ENCODE assay signal across 1 cellular context in the genomic region with DNA sequence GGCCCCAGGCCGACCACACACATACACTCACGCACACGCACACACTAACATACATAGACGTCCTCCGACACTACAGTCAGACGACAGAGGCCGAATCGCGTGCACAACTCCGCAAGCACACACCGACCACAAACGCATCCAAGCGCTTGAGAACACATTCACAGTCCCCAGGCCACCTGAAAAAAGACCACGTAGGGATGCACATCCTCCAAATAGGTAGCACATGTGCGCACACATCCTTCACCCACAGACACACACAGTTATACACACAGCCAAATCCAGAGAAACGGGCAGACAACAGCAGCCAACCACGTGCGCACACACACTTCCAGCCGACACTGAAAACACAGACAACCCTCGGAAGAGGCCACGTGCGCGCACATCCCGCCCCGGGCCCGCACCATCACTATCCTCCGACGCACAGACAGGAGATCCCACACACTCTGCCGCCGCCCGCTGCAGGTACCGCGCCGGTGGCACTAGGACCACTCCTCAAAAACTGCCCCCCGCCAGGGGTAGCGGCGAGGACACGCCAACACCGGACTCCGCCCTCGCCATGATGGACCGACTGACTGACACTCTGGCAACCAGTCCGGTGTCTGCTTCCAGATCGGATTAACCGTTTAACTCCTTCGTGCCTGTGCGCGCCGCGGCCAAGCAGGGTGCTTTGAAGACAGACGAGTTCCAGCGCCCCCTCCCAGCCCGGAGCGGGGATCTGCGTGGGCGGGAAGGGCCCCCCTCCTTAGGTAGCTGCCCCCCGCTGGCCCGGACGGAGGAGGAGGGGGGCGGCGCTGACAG.
A peak's percentile ranks its signal among the peaks of the same experiment; 100 is the strongest.
TF ChIP-seq lines count a peak whose summit lies in the region.

No MANE protein-coding gene starts in this region.

TF ChIP-seq in HEK293, 187 proteins besides CTCF, POLR2A, EP300 and RAD21 (continued from another document and continues in another):
- TF ChIP-seq, protein P1, sequence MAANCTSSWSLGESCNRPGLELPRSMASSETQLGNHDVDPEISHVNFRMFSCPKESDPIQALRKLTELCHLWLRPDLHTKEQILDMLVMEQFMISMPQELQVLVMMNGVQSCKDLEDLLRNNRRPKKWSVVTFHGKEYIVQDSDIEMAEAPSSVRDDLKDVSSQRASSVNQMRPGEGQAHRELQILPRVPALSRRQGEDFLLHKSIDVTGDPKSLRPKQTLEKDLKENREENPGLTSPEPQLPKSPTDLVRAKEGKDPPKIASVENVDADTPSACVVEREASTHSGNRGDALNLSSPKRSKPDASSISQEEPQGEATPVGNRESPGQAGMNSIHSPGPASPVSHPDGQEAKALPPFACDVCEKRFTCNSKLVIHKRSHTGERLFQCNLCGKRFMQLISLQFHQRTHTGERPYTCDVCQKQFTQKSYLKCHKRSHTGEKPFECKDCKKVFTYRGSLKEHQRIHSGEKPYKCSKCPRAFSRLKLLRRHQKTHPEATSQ (tag by site-specific recombination; IDR thresholded peaks at IDR 0.05), result peak; percentile 72
- TF ChIP-seq, protein P2, sequence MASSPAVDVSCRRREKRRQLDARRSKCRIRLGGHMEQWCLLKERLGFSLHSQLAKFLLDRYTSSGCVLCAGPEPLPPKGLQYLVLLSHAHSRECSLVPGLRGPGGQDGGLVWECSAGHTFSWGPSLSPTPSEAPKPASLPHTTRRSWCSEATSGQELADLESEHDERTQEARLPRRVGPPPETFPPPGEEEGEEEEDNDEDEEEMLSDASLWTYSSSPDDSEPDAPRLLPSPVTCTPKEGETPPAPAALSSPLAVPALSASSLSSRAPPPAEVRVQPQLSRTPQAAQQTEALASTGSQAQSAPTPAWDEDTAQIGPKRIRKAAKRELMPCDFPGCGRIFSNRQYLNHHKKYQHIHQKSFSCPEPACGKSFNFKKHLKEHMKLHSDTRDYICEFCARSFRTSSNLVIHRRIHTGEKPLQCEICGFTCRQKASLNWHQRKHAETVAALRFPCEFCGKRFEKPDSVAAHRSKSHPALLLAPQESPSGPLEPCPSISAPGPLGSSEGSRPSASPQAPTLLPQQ (tag by site-specific recombination; IDR thresholded peaks at IDR 0.05), result peak; percentile 92
- TF ChIP-seq ZNF24 (tag by site-specific recombination; IDR thresholded peaks at IDR 0.05) (peak; percentile 66; the same call in 1 of the 2 replicates), ZBTB1 (tag by site-specific recombination; IDR thresholded peaks at IDR 0.05) (peak; percentile 84), ZNF133 (tag by site-specific recombination; IDR thresholded peaks at IDR 0.05) (no peak; the same call in 1 of the 2 replicates), ZNF2 (tag by site-specific recombination; IDR thresholded peaks at IDR 0.05) (peak; percentile 93), GFI1B (tag by site-specific recombination; IDR thresholded peaks at IDR 0.05) (no peak), ZSCAN23 (tag by site-specific recombination; IDR thresholded peaks at IDR 0.05) (peak; percentile 38), ZNF174 (tag by site-specific recombination; IDR thresholded peaks at IDR 0.05) (no peak), BCL11A (tag by site-specific recombination; IDR thresholded peaks at IDR 0.05; ENCODE audit: low read depth) (peak; percentile 26; the same call in 1 of the 2 replicates), ZNF223 (tag by site-specific recombination; IDR thresholded peaks at IDR 0.05) (peak; percentile 68; the same call in 1 of the 2 replicates), ZBTB8A (tag by site-specific recombination; IDR thresholded peaks at IDR 0.05) (0 out of 2 replicates have a peak, but pooled peaks have one; percentile 41), ZNF146 (tag by site-specific recombination; IDR thresholded peaks at IDR 0.05) (peak; percentile 27; the same call in 1 of the 2 replicates), ZNF623 (tag by site-specific recombination; IDR thresholded peaks at IDR 0.05) (peak; percentile 26; the same call in 1 of the 2 replicates), EGR2 (tag by site-specific recombination; IDR thresholded peaks at IDR 0.05; ENCODE audit: low read depth) (peak; percentile 67), ZNF830 (tag by site-specific recombination; IDR thresholded peaks at IDR 0.05; ENCODE audit: low read depth) (no peak), ZXDB (tag by site-specific recombination; IDR thresholded peaks at IDR 0.05) (peak; percentile 87), ZSCAN30 (tag by site-specific recombination; IDR thresholded peaks at IDR 0.05) (peak; percentile 71; the same call in 1 of the 2 replicates), ZNF391 (tag by site-specific recombination; IDR thresholded peaks at IDR 0.05; ENCODE audit: borderline replicate concordance, low read depth) (peak; percentile 83; the same call in 1 of the 2 replicates), KLF9 (tag by site-specific recombination; IDR thresholded peaks at IDR 0.05; ENCODE audit: low read depth) (peak; percentile 74)
- TF ChIP-seq, protein P3, sequence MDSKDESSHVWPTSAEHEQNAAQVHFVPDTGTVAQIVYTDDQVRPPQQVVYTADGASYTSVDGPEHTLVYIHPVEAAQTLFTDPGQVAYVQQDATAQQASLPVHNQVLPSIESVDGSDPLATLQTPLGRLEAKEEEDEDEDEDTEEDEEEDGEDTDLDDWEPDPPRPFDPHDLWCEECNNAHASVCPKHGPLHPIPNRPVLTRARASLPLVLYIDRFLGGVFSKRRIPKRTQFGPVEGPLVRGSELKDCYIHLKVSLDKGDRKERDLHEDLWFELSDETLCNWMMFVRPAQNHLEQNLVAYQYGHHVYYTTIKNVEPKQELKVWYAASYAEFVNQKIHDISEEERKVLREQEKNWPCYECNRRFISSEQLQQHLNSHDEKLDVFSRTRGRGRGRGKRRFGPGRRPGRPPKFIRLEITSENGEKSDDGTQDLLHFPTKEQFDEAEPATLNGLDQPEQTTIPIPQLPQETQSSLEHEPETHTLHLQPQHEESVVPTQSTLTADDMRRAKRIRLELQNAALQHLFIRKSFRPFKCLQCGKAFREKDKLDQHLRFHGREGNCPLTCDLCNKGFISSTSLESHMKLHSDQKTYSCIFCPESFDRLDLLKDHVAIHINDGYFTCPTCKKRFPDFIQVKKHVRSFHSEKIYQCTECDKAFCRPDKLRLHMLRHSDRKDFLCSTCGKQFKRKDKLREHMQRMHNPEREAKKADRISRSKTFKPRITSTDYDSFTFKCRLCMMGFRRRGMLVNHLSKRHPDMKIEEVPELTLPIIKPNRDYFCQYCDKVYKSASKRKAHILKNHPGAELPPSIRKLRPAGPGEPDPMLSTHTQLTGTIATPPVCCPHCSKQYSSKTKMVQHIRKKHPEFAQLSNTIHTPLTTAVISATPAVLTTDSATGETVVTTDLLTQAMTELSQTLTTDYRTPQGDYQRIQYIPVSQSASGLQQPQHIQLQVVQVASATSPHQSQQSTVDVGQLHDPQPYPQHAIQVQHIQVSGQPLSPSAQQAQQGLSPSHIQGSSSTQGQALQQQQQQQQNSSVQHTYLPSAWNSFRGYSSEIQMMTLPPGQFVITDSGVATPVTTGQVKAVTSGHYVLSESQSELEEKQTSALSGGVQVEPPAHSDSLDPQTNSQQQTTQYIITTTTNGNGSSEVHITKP (tag by site-specific recombination; IDR thresholded peaks at IDR 0.05), result peak; percentile 80
- TF ChIP-seq, protein P4, sequence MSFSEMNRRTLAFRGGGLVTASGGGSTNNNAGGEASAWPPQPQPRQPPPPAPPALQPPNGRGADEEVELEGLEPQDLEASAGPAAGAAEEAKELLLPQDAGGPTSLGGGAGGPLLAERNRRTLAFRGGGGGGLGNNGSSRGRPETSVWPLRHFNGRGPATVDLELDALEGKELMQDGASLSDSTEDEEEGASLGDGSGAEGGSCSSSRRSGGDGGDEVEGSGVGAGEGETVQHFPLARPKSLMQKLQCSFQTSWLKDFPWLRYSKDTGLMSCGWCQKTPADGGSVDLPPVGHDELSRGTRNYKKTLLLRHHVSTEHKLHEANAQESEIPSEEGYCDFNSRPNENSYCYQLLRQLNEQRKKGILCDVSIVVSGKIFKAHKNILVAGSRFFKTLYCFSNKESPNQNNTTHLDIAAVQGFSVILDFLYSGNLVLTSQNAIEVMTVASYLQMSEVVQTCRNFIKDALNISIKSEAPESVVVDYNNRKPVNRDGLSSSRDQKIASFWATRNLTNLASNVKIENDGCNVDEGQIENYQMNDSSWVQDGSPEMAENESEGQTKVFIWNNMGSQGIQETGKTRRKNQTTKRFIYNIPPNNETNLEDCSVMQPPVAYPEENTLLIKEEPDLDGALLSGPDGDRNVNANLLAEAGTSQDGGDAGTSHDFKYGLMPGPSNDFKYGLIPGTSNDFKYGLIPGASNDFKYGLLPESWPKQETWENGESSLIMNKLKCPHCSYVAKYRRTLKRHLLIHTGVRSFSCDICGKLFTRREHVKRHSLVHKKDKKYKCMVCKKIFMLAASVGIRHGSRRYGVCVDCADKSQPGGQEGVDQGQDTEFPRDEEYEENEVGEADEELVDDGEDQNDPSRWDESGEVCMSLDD (tag by site-specific recombination; IDR thresholded peaks at IDR 0.05), result peak; percentile 90
- TF ChIP-seq, protein P5, sequence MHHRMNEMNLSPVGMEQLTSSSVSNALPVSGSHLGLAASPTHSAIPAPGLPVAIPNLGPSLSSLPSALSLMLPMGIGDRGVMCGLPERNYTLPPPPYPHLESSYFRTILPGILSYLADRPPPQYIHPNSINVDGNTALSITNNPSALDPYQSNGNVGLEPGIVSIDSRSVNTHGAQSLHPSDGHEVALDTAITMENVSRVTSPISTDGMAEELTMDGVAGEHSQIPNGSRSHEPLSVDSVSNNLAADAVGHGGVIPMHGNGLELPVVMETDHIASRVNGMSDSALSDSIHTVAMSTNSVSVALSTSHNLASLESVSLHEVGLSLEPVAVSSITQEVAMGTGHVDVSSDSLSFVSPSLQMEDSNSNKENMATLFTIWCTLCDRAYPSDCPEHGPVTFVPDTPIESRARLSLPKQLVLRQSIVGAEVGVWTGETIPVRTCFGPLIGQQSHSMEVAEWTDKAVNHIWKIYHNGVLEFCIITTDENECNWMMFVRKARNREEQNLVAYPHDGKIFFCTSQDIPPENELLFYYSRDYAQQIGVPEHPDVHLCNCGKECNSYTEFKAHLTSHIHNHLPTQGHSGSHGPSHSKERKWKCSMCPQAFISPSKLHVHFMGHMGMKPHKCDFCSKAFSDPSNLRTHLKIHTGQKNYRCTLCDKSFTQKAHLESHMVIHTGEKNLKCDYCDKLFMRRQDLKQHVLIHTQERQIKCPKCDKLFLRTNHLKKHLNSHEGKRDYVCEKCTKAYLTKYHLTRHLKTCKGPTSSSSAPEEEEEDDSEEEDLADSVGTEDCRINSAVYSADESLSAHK (tag by site-specific recombination; IDR thresholded peaks at IDR 0.05), result peak; percentile 68
- TF ChIP-seq, protein P6, sequence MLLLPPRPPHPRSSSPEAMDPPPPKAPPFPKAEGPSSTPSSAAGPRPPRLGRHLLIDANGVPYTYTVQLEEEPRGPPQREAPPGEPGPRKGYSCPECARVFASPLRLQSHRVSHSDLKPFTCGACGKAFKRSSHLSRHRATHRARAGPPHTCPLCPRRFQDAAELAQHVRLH (tag by site-specific recombination; IDR thresholded peaks at IDR 0.05), result peak; percentile 81; the same call in 1 of the 2 replicates
- TF ChIP-seq, protein P7, sequence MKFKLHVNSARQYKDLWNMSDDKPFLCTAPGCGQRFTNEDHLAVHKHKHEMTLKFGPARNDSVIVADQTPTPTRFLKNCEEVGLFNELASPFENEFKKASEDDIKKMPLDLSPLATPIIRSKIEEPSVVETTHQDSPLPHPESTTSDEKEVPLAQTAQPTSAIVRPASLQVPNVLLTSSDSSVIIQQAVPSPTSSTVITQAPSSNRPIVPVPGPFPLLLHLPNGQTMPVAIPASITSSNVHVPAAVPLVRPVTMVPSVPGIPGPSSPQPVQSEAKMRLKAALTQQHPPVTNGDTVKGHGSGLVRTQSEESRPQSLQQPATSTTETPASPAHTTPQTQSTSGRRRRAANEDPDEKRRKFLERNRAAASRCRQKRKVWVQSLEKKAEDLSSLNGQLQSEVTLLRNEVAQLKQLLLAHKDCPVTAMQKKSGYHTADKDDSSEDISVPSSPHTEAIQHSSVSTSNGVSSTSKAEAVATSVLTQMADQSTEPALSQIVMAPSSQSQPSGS (tag by site-specific recombination; IDR thresholded peaks at IDR 0.05; ENCODE audit: low read depth), result no peak
- TF ChIP-seq, protein P8, sequence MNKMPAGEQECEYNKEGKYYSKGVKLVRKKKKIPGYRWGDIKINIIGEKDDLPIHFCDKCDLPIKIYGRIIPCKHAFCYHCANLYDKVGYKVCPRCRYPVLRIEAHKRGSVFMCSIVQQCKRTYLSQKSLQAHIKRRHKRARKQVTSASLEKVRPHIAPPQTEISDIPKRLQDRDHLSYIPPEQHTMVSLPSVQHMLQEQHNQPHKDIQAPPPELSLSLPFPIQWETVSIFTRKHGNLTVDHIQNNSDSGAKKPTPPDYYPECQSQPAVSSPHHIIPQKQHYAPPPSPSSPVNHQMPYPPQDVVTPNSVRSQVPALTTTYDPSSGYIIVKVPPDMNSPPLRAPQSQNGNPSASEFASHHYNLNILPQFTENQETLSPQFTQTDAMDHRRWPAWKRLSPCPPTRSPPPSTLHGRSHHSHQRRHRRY (tag by site-specific recombination; IDR thresholded peaks at IDR 0.05), result peak; percentile 75
- TF ChIP-seq, protein P9, sequence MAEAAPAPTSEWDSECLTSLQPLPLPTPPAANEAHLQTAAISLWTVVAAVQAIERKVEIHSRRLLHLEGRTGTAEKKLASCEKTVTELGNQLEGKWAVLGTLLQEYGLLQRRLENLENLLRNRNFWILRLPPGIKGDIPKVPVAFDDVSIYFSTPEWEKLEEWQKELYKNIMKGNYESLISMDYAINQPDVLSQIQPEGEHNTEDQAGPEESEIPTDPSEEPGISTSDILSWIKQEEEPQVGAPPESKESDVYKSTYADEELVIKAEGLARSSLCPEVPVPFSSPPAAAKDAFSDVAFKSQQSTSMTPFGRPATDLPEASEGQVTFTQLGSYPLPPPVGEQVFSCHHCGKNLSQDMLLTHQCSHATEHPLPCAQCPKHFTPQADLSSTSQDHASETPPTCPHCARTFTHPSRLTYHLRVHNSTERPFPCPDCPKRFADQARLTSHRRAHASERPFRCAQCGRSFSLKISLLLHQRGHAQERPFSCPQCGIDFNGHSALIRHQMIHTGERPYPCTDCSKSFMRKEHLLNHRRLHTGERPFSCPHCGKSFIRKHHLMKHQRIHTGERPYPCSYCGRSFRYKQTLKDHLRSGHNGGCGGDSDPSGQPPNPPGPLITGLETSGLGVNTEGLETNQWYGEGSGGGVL (tag by site-specific recombination; IDR thresholded peaks at IDR 0.05), result peak; percentile 35; the same call in 1 of the 2 replicates
- TF ChIP-seq, protein P10, sequence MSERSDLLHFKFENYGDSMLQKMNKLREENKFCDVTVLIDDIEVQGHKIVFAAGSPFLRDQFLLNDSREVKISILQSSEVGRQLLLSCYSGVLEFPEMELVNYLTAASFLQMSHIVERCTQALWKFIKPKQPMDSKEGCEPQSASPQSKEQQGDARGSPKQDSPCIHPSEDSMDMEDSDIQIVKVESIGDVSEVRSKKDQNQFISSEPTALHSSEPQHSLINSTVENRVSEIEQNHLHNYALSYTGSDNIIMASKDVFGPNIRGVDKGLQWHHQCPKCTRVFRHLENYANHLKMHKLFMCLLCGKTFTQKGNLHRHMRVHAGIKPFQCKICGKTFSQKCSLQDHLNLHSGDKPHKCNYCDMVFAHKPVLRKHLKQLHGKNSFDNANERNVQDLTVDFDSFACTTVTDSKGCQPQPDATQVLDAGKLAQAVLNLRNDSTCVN (tag by site-specific recombination; optimal IDR thresholded peaks at IDR 0.05), result peak; percentile 92
